Comparison of ENCODE assay signal across 10 cellular contexts in the genomic region with DNA sequence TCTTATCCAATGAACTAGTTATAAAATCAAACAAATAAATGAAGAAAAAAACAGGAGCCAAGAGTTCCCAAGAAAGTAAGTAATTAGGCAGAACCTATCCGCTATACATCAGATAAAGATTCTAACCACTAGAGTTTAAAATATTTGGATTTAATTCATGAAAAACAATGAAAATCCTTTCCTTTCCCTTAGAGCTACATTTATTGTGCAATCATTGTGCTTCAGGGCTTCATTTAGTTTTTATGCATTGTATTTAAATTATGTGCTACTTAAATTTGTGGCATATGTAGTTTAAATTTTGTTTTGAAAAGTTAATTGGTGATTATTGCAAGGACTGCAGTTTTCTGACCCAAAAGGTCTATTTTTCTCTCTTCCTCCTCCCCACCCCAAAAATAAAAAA. TPM values are rescaled to one million over a fixed set of nuclear protein-coding genes. Genes with fewer than 3 reads are reported as not detected.
"Had no signal": no experiment of that assay in that cellular context is flagged by ENCODE, and none has a peak within 500 bp of the region (broad histone marks: within the 10 kb centered on the region; RNA-seq: fewer than 3 reads in every experiment).

No MANE protein-coding gene starts in this region.

- FAIRE-seq: H1, H54 had no signal

- H3K4me2 ChIP-seq: GM23338 had no signal

- ATAC-seq: GM23338 had no signal

- H2AFZ ChIP-seq: GM23338 had no signal

- DNase-seq: H9, HCEC 1CT, Kasumi-1, KG1 had no signal

- H3K27ac ChIP-seq: HL-60 had no signal

- H3K4me3 ChIP-seq: GM23338 had no signal

RNA-seq across cellular contexts. Expression of gene GNRHR, which starts 17.9 kb away (rescaled TPM):
- total RNA-seq: GM23338, H1, H9, HT1080 had no signal
- polyA plus RNA-seq: H1, IgD-negative memory B cell had no signal
